ENCODE assay signal across 17 cellular contexts in the genomic region with DNA sequence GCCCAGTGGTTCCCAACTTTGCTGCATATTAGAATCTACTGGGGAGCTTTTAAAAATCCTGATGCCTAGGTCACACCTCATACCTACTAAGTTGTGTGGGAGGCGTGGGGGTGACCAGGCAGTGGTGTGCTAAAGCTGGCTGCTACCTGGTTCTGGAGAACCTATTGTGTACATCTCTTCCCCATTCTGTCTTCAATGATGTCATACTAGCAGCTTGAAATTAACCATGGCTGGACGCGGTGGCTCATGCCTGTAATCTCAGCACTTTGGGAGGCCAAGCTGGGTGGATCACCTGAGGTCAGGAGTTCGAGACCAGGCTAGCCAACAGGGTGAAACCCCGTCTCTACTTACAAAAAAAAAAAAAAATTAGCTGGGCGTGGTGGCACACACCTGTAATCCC.
"Had no signal": no experiment of that assay in that cellular context is flagged by ENCODE, and none has a peak within 500 bp of the region (broad histone marks: within the 10 kb centered on the region; RNA-seq: fewer than 3 reads in every experiment).

No MANE protein-coding gene starts in this region.

- H3K36me3 ChIP-seq: MG63 had no signal

- H3K9ac ChIP-seq: SK-N-SH had no signal

- H3K9me3 ChIP-seq: SK-N-SH had no signal

- FAIRE-seq: HTR-8/SVneo had no signal

- H3K4me3 ChIP-seq: MG63 had no signal

- H3K27me3 ChIP-seq: MG63 had no signal

- H3K27ac ChIP-seq: HL-60, RWPE1 had no signal

- DNase-seq: Karpas-422; KG1; MG63; NCI-H1694 treated with DMSO at 0.1 percent for 48 hours; NCI-H2107; NCI-H2227 treated with DMSO at 0.1 percent for 48 hours; NCI-H446; NCI-H524; NK-92 treated with Interleukin-12 subunit alpha and Interleukin-12 subunit beta, amount 100 ng/mL, for 24 hours; PC-3; SK-N-SH; SW 1271; T-cell had no signal

- ATAC-seq: Panc1, PC-3, T-cell had no signal

- H3K4me2 ChIP-seq: SK-N-SH had no signal
